22 cellular contexts compared by ENCODE assay signal in the genomic region with DNA sequence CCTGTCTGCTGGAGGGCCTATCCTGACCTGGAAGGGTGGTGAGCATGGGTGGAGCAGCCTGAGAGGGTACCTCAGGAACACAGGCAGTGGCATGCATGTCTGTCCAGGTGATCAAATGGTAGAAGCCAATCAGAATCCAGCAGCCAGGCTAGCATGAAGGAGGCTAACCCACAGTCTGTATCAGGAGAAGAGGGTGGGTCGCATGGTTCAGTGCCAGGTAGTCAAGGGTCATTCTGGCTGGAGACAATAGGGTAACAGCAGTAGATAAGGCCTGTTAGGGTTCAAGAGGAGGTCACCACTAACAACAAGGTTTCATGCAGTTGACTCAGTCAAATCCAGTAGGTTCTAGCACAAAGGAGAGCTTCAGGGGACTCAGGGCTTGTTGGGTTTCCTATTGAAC. TPM values are rescaled to one million over a fixed set of nuclear protein-coding genes. Genes with fewer than 3 reads are reported as not detected.
DNase-seq lines count a peak whose midpoint lies in the region; ATAC-seq, FAIRE-seq and TF ChIP-seq lines count a peak whose summit lies in the region.
"Had no signal": no experiment of that assay in that cellular context is flagged by ENCODE, and none has a peak within 500 bp of the region (broad histone marks: within the 10 kb centered on the region; RNA-seq: fewer than 3 reads in every experiment).

No MANE protein-coding gene starts in this region.

- peaks cover 1% of the 10 kb centered on the region for H3K9me3 Mint-ChIP-seq in progenitor cell of endocrine pancreas (ENCODE audit: low read depth)
- H3K9me3 Mint-ChIP-seq: CD4-positive, alpha-beta T cell; GM23338; IgD-negative memory B cell had no signal

- DNase-seq in HepG2 (ENCODE audit: low spot score): peak; percentile 26
- no peak for DNase-seq in right lobe of liver
- no peak for DNase-seq in left lobe of liver (ENCODE audit: low spot score)
- DNase-seq in progenitor cell of endocrine pancreas (ENCODE audit: low spot score, unreplicated experiment): no peak
- no peak for DNase-seq in AG20443 (ENCODE audit: low spot score)
- DNase-seq in NCI-H1417 treated with DMSO at 0.1 percent for 48 hours (lab: John Stamatoyannopoulos, UW): no peak
- DNase-seq: CD4-positive, alpha-beta T cell; H9; NCI-H1048; NCI-H1417; NCI-H1694 treated with DMSO at 0.1 percent for 48 hours; NCI-H2081; NCI-H2227 treated with DMSO at 0.1 percent for 48 hours; NCI-H526 treated with DMSO at 0.1 percent for 48 hours; SHP77 treated with DMSO at 0.1 percent for 48 hours had no signal

- peak; percentile 44 for FAIRE-seq in HepG2 (lab: Jason Lieb, UNC)
- FAIRE-seq: D721Med, GM19239 had no signal

- no peak for TF ChIP-seq EP300 in HepG2 (IDR thresholded peaks at IDR 0.05; ENCODE audit: low read depth in 2 of 2, low read length in 2 of 2)
- no peak for TF ChIP-seq EP300 in HepG2 (CRISPR knock-in tag; IDR thresholded peaks at IDR 0.05; ENCODE audit: borderline replicate concordance)

- no peak for TF ChIP-seq CTCF in HepG2 (CRISPR knock-in tag; IDR thresholded peaks at IDR 0.05)
- no peak for TF ChIP-seq CTCF in right lobe of liver (IDR thresholded peaks at IDR 0.05)
- no peak for TF ChIP-seq CTCF in progenitor cell of endocrine pancreas (IDR thresholded peaks at IDR 0.05; ENCODE audit: unreplicated experiment)

- intact Hi-C loops in HepG2 (cut with micrococcal nuclease; ENCODE audit: unreplicated experiment): no loop called here
- intact Hi-C loops in right lobe of liver (cut with DNase I): no loop called here

- H3K36me3 ChIP-seq in HepG2 (replicated peaks in 1 of 2; ENCODE audit: control insufficient read depth in 1 of 2, insufficient read depth in 2 of 2, low read length in 2 of 2): peaks cover 39 to 83% of the 10 kb centered on the region in 2 experiments
- H3K36me3 ChIP-seq in right lobe of liver: peaks cover 0 to 19% (median 1%) of the 10 kb centered on the region in 4 donors

- no peak overlapping the region for H3K4me2 ChIP-seq in HepG2 (ENCODE audit: low read depth, low read length)
- H3K4me2 ChIP-seq: BLaER1, GM23338 had no signal

- H3K9me3 ChIP-seq in HepG2 (ENCODE audit: low read length): no peaks in the 10 kb centered on the region
- no peaks in the 10 kb centered on the region for H3K9me3 ChIP-seq in right lobe of liver

- H3K27me3 ChIP-seq in HepG2 (ENCODE audit: control insufficient read depth in 1 of 2, insufficient read depth in 2 of 2, low read length in 2 of 2) (no peaks in the 10 kb centered on the region), right lobe of liver (no peaks in the 10 kb centered on the region)
- H3K27me3 ChIP-seq: BLaER1 had no signal

- peaks cover 33% of the 10 kb centered on the region for H3K4me1 Mint-ChIP-seq in progenitor cell of endocrine pancreas (ENCODE audit: low read depth)

- no peaks in the 10 kb centered on the region for H3K27me3 Mint-ChIP-seq in progenitor cell of endocrine pancreas
- H3K27me3 Mint-ChIP-seq: CD4-positive, alpha-beta T cell; IgD-negative memory B cell had no signal

- H4K20me1 ChIP-seq in HepG2 (ENCODE audit: insufficient read depth, low read length): peaks cover 10% of the 10 kb centered on the region

- H3K79me2 ChIP-seq in HepG2 (ENCODE audit: insufficient read depth, low read length): peaks cover 69% of the 10 kb centered on the region

- no peak for TF ChIP-seq RAD21 in HepG2 (CRISPR knock-in tag; IDR thresholded peaks at IDR 0.05)

- H3K4me1 ChIP-seq in HepG2 (ENCODE audit: insufficient read depth, low read length): peaks cover 87% of the 10 kb centered on the region
- peaks cover 0 to 1% (median 0%) of the 10 kb centered on the region in 4 donors for H3K4me1 ChIP-seq in right lobe of liver

- no TSS peak for BruUV-seq in HepG2 (replicated peaks; lab: Mats Ljungman, UMichigan)

- in situ Hi-C loops in HepG2 (cut with HindIII; ENCODE audit: extremely low pct_ligation_motif_present, low pct_unique_long_range_greater_than_20kb): no loop called here

- peak overlapping the region; percentile 7 for H3K27ac ChIP-seq in HepG2 (ENCODE audit: extremely low read length, insufficient read depth, low read length)
- no peak overlapping the region for H3K27ac ChIP-seq in right lobe of liver
- H3K27ac ChIP-seq: BLaER1 had no signal

- H3K4me3 ChIP-seq in HepG2 (replicated peaks in 1 of 3; ENCODE audit: insufficient read depth in 1 of 3, low read depth in 2 of 3, low read length in 3 of 3) (no peak overlapping the region), right lobe of liver (no peak overlapping the region)
- H3K4me3 ChIP-seq: BLaER1, GM23338 had no signal

- peak overlapping the region; percentile 67 for H3K27ac Mint-ChIP-seq in progenitor cell of endocrine pancreas
- H3K27ac Mint-ChIP-seq: CD4-positive, alpha-beta T cell; GM23338; IgD-negative memory B cell had no signal

- H3K4me3 Mint-ChIP-seq in progenitor cell of endocrine pancreas (ENCODE audit: low read depth): no peak overlapping the region
- H3K4me3 Mint-ChIP-seq: CD4-positive, alpha-beta T cell; GM23338; H9; IgD-negative memory B cell had no signal

- POLR2A ChIA-PET in HepG2 (lab: Yijun Ruan, JAX): no interaction called here

- H3K36me3 Mint-ChIP-seq in progenitor cell of endocrine pancreas (ENCODE audit: insufficient read depth): peaks cover 49% of the 10 kb centered on the region

- H2AFZ ChIP-seq in HepG2 (ENCODE audit: low read length): no peak overlapping the region
- H2AFZ ChIP-seq: GM23338 had no signal

- 92% methylated on average over 1 of the region's 1 CpG for WGBS in HepG2 (ENCODE audit: low lambda C conversion rate)
- no CpG with 5 or more reads among the region's 1 CpG for WGBS in right lobe of liver (ENCODE audit: insufficient coverage, low coverage, low lambda C conversion rate, missing lambda C conversion rate)

- H3K9ac ChIP-seq in HepG2 (ENCODE audit: insufficient read depth, low read depth, low read length): no peak overlapping the region
- H3K9ac ChIP-seq: BLaER1 had no signal

- CTCF ChIA-PET in HepG2 (lab: Yijun Ruan, JAX; ENCODE audit: low intra/inter-chr PET ratio, low total read pairs): no interaction called here

- no peak for TF ChIP-seq POLR2A in HepG2 (IDR thresholded peaks at IDR 0.05; ENCODE audit: insufficient read depth in 1 of 2, low read depth in 2 of 2, low read length in 2 of 2)
- TF ChIP-seq POLR2A in right lobe of liver (IDR thresholded peaks at IDR 0.05): no peak

- ATAC-seq in HepG2 (no peak), right lobe of liver (no peak), left lobe of liver (peak; percentile 26), GM19351 (IDR thresholded peaks at IDR 0.05; ENCODE audit: unreplicated experiment) (no peak)
- ATAC-seq: GM23338, Panc1 had no signal

RNA-seq across cellular contexts. Expression of gene ALDH18A1, which starts 10.4 kb away (rescaled TPM):
- total RNA-seq in HepG2 (2016; rRNA removed; fragmentation: Illumina TruSeq; extraction: Trizol) (98.4 and 263 TPM in 2 replicates), right lobe of liver (10 to 100 TPM; 28.4 to 41.2 (median 34.4) TPM), left lobe of liver (38.7 TPM), progenitor cell of endocrine pancreas (135 and 139 TPM in 2 replicates)
- 20.5 and 24.5 TPM in 2 replicates for total RNA-seq in HepG2 (2016; cell fraction: cytosol; rRNA removed; fragmentation: Illumina TruSeq; extraction: Trizol; ENCODE audit: low read depth)
- total RNA-seq in HepG2 (2016; cell fraction: insoluble cytoplasmic fraction; rRNA removed; fragmentation: Illumina TruSeq; extraction: Trizol): 83.4 and 264 TPM in 2 replicates
- 60.1 and 67.9 TPM in 2 replicates for total RNA-seq in HepG2 (2016; cell fraction: membrane; rRNA removed; fragmentation: Illumina TruSeq; extraction: Trizol)
- 196 and 225 TPM in 2 replicates for total RNA-seq in HepG2 (2016; cell fraction: nucleus; rRNA removed; fragmentation: Illumina TruSeq; extraction: Trizol)
- 123 and 180 TPM in 2 replicates for polyA plus RNA-seq in HepG2 (2011; rRNA removed)
- 120 and 133 TPM in 2 replicates for polyA plus RNA-seq in HepG2 (2011; cell fraction: cytosol; rRNA removed)
- 113 and 161 TPM in 2 replicates for polyA plus RNA-seq in HepG2 (2011; cell fraction: nucleus; rRNA removed)
- polyA plus RNA-seq in HepG2 (2012): 117 and 149 TPM in 2 replicates
- 15.9 and 16.2 TPM in 2 replicates for polyA plus RNA-seq in HepG2 (2016; cell fraction: cytosol; fragmentation: Illumina TruSeq; extraction: Trizol; ENCODE audit: low read depth)
- polyA plus RNA-seq in HepG2 (2016; cell fraction: insoluble cytoplasmic fraction; fragmentation: Illumina TruSeq; extraction: Trizol; ENCODE audit: low read depth): 74.3 and 86.8 TPM in 2 replicates
- 36.1 and 41.4 TPM in 2 replicates for polyA plus RNA-seq in HepG2 (2016; cell fraction: membrane; fragmentation: Illumina TruSeq; extraction: Trizol; ENCODE audit: low read depth)
- 186 and 203 TPM in 2 replicates for polyA plus RNA-seq in HepG2 (2016; cell fraction: nucleus; fragmentation: Illumina TruSeq; extraction: Trizol; ENCODE audit: insufficient read depth, low read depth)
- 217 and 608 TPM in 2 replicates for polyA minus RNA-seq in HepG2 (2011; rRNA and poly(A)+ RNA removed; ENCODE audit: low replicate concordance)
- 136 and 168 TPM in 2 replicates for polyA minus RNA-seq in HepG2 (2011; cell fraction: cytosol; rRNA and poly(A)+ RNA removed)
- 114 and 141 TPM in 2 replicates for polyA minus RNA-seq in HepG2 (2011; cell fraction: nucleus; rRNA and poly(A)+ RNA removed)

RNA-seq across cellular contexts. Expression of gene TCTN3, which starts 47.6 kb away (rescaled TPM):
- 42.2 and 60.0 TPM in 2 replicates for total RNA-seq in HepG2 (2016; rRNA removed; fragmentation: Illumina TruSeq; extraction: Trizol)
- total RNA-seq in HepG2 (2016; cell fraction: cytosol; rRNA removed; fragmentation: Illumina TruSeq; extraction: Trizol; ENCODE audit: low read depth): 7.7 and 8.3 TPM in 2 replicates
- 40.2 and 59.3 TPM in 2 replicates for total RNA-seq in HepG2 (2016; cell fraction: insoluble cytoplasmic fraction; rRNA removed; fragmentation: Illumina TruSeq; extraction: Trizol)
- 22.9 and 26.8 TPM in 2 replicates for total RNA-seq in HepG2 (2016; cell fraction: membrane; rRNA removed; fragmentation: Illumina TruSeq; extraction: Trizol)
- 56.0 and 68.7 TPM in 2 replicates for total RNA-seq in HepG2 (2016; cell fraction: nucleus; rRNA removed; fragmentation: Illumina TruSeq; extraction: Trizol)
- polyA plus RNA-seq in HepG2 (2011; rRNA removed): 39.3 and 53.3 TPM in 2 replicates
- polyA plus RNA-seq in HepG2 (2011; cell fraction: cytosol; rRNA removed): 37.4 and 40.2 TPM in 2 replicates
- polyA plus RNA-seq in HepG2 (2011; cell fraction: nucleus; rRNA removed): 23.9 and 27.6 TPM in 2 replicates
- polyA plus RNA-seq in HepG2 (2012): 27.8 and 33.4 TPM in 2 replicates
- polyA plus RNA-seq in HepG2 (2016; cell fraction: cytosol; fragmentation: Illumina TruSeq; extraction: Trizol; ENCODE audit: low read depth): 7.2 and 7.5 TPM in 2 replicates
- polyA plus RNA-seq in HepG2 (2016; cell fraction: insoluble cytoplasmic fraction; fragmentation: Illumina TruSeq; extraction: Trizol; ENCODE audit: low read depth): 36.4 and 37.1 TPM in 2 replicates
- 15.5 and 17.6 TPM in 2 replicates for polyA plus RNA-seq in HepG2 (2016; cell fraction: membrane; fragmentation: Illumina TruSeq; extraction: Trizol; ENCODE audit: low read depth)
- polyA plus RNA-seq in HepG2 (2016; cell fraction: nucleus; fragmentation: Illumina TruSeq; extraction: Trizol; ENCODE audit: insufficient read depth, low read depth): 65.4 and 68.8 TPM in 2 replicates
- 68.6 and 112 TPM in 2 replicates for polyA minus RNA-seq in HepG2 (2011; rRNA and poly(A)+ RNA removed; ENCODE audit: low replicate concordance)
- 36.2 and 43.2 TPM in 2 replicates for polyA minus RNA-seq in HepG2 (2011; cell fraction: cytosol; rRNA and poly(A)+ RNA removed)
- 32.1 and 37.8 TPM in 2 replicates for polyA minus RNA-seq in HepG2 (2011; cell fraction: nucleus; rRNA and poly(A)+ RNA removed)
- total RNA-seq in right lobe of liver: 10 to 100 TPM; 15.5 to 24.3 (median 19.1) TPM
- 17.8 TPM for total RNA-seq in left lobe of liver
- 61.8 and 62.0 TPM in 2 replicates for total RNA-seq in progenitor cell of endocrine pancreas
